8 cellular contexts compared by ENCODE assay signal in the genomic region with DNA sequence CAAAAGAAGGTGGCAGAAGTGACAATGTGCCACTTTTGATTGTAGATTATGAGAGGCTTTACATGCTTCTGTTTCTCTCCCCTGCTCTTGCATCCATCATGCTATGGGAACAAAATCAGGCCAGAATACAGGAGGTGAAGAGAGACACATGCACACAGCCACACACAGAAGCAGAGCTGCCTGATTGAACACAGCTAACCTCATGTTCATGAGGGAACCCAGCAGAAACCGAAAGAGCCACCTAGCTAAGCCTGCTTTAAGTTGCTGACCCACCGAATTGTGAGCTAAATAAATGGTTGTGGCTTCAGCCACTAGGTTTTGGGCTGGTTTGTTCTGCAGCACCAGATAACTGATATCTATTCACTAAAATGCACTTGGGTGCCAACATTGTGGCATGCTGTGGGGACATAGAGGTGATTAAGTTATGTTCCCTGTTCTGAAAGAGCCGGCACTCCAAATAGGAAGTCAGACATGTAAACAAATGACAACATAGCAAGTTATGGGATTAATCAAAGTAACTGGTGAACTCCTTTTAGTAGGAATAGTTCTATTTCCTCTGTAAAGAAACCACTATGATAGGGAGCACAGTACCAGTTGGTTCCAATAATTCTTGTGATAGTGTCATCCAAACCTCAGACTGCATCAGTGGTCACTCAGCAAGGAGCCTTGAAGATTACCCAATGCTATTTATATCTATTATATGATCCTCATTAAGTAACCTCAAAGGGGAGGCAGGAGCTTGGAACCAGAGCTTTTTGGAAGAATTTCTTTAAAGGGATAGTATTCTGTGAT.
DNase-seq lines count a peak whose midpoint lies in the region; ATAC-seq, FAIRE-seq and TF ChIP-seq lines count a peak whose summit lies in the region.
"Had no signal": no experiment of that assay in that cellular context is flagged by ENCODE, and none has a peak within 500 bp of the region (broad histone marks: within the 10 kb centered on the region; RNA-seq: fewer than 3 reads in every experiment).

No MANE protein-coding gene starts in this region.

- intact Hi-C loops in uterus (cut with DNase I; ENCODE audit: low total_unique reads) = no loop called here
- intact Hi-C loops in colonic mucosa (cut with DNase I) = no loop called here

- H3K9me3 ChIP-seq in astrocyte (ENCODE audit: insufficient read depth, low read depth, low read length) (no peaks in the 10 kb centered on the region), uterus (no peaks in the 10 kb centered on the region), colonic mucosa (no peaks in the 10 kb centered on the region)

- H4K20me1 ChIP-seq in astrocyte (ENCODE audit: insufficient read depth, low read length) = no peaks in the 10 kb centered on the region

- H3K9ac ChIP-seq in astrocyte (ENCODE audit: low read length) (peak overlapping the region; percentile 48), colonic mucosa (ENCODE audit: low read depth in 2 of 2, low read length in 2 of 2) (peak overlapping the region in 1 of 2 donors; percentile 8)

- ATAC-seq in GM19438 (IDR thresholded peaks at IDR 0.05; ENCODE audit: low read depth, unreplicated experiment) (peak; percentile 57), HG03060 (IDR thresholded peaks at IDR 0.05; ENCODE audit: low read depth, unreplicated experiment) (peak; percentile 66), foreskin keratinocyte (no peak)

- DNase-seq in astrocyte (ENCODE audit: low read depth) (peak; percentile 96), uterus (no peak), colonic mucosa (no peak), foreskin keratinocyte (no peak)
- DNase-seq in activated CD4-positive, alpha-beta T cell treated with anti-CD3 and anti-CD28 coated beads, Interleukin-2, amount 50 U/mL, for 1 hour = no peak

- no peak for TF ChIP-seq POLR2A in uterus (IDR thresholded peaks at IDR 0.05)

- TF ChIP-seq CTCF in astrocyte (IDR thresholded peaks at IDR 0.05; ENCODE audit: insufficient read depth, low read depth, low read length) = no peak
- no peak for TF ChIP-seq CTCF in uterus (IDR thresholded peaks at IDR 0.05)
- no peak for TF ChIP-seq CTCF in colonic mucosa (IDR thresholded peaks at IDR 0.05)
- TF ChIP-seq CTCF in foreskin keratinocyte (conservative IDR thresholded peaks at IDR 0.05) = no peak

- H3K9me3 Mint-ChIP-seq in astrocyte (ENCODE audit: unreplicated experiment) = no peaks in the 10 kb centered on the region

- H3K27me3 ChIP-seq in astrocyte (ENCODE audit: insufficient read depth, low read length) (no peaks in the 10 kb centered on the region), uterus (no peaks in the 10 kb centered on the region), colonic mucosa (no peaks in the 10 kb centered on the region), foreskin keratinocyte (no peaks in the 10 kb centered on the region)

- peak; percentile 80 for FAIRE-seq in astrocyte (lab: Jason Lieb, UNC)

- no peak overlapping the region for H3K4me3 Mint-ChIP-seq in astrocyte (ENCODE audit: unreplicated experiment)

- no peak overlapping the region for H3K4me3 ChIP-seq in astrocyte (ENCODE audit: insufficient read depth, low read depth, low read length)
- H3K4me3 ChIP-seq in uterus = no peak overlapping the region
- no peak overlapping the region for H3K4me3 ChIP-seq in colonic mucosa

- H3K4me1 Mint-ChIP-seq in astrocyte (ENCODE audit: low read depth, unreplicated experiment) = peaks cover 74% of the 10 kb centered on the region

- H3K36me3 Mint-ChIP-seq in astrocyte (ENCODE audit: low read depth, unreplicated experiment) = no peaks in the 10 kb centered on the region

- H3K79me2 ChIP-seq in astrocyte (ENCODE audit: insufficient read depth, low read length) = no peaks in the 10 kb centered on the region

- no peaks in the 10 kb centered on the region for H3K36me3 ChIP-seq in astrocyte (ENCODE audit: insufficient read depth, low read length)
- no peaks in the 10 kb centered on the region for H3K36me3 ChIP-seq in uterus
- H3K36me3 ChIP-seq in colonic mucosa = no peaks in the 10 kb centered on the region

- no peak overlapping the region for H2AFZ ChIP-seq in astrocyte (ENCODE audit: low read depth, low read length)

- H3K27ac ChIP-seq in astrocyte (ENCODE audit: low read depth, low read length) (peak overlapping the region; percentile 69), uterus (peak overlapping the region; percentile 5 to 38), colonic mucosa (no peak overlapping the region), foreskin keratinocyte (no peak overlapping the region)
- H3K27ac ChIP-seq: HL-60 had no signal

- peak overlapping the region; percentile 49 for H3K4me2 ChIP-seq in astrocyte (ENCODE audit: low read length)

- no peaks in the 10 kb centered on the region for H3K27me3 Mint-ChIP-seq in astrocyte (ENCODE audit: low read depth, unreplicated experiment)

- H3K27ac Mint-ChIP-seq in astrocyte (ENCODE audit: unreplicated experiment) = peak overlapping the region; percentile 94

- H3K4me1 ChIP-seq in astrocyte (ENCODE audit: insufficient read depth, low read length) = peaks cover 62% of the 10 kb centered on the region
- H3K4me1 ChIP-seq in uterus = peaks cover 0 to 7% of the 10 kb centered on the region in 2 donors
- H3K4me1 ChIP-seq in colonic mucosa = no peaks in the 10 kb centered on the region
- peaks cover 24% of the 10 kb centered on the region for H3K4me1 ChIP-seq in foreskin keratinocyte

Comparison
In these comparisons a context has a peak if more than half of its experiments do, and no peak if none do; other contexts are left out.
1. H3K27ac ChIP-seq: peak in astrocyte (single experiment) and uterus (2 of 2); none in colonic mucosa (single experiment) and foreskin keratinocyte (single experiment).